18 cellular contexts compared by ENCODE assay signal in the genomic region with DNA sequence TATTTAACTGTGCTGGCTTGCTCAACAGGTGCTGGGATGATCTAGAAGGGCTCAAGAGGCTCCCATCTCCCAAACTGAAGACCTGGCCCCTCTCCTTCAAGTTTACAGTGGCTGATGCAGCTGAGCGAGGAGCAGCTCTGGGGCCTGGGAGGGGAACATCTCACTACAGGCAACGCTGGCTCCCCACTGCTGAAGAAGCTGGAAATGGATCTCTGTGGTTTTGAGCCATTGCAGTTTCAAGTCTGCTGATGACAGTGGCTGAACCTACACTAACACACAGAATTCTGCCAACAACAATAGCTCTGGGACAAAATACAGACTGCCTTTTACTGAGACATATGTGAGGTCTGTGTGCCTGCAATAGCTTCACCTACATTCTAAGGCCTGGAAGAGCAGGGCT.
"Had no signal": no experiment of that assay in that cellular context is flagged by ENCODE, and none has a peak within 500 bp of the region (broad histone marks: within the 10 kb centered on the region; RNA-seq: fewer than 3 reads in every experiment).

No MANE protein-coding gene starts in this region.

- H3K27ac ChIP-seq: colonic mucosa, ovary, right atrium auricular region, sigmoid colon, skin epidermis, tibial artery, upper lobe of left lung, uterus had no signal

- H3K4me1 ChIP-seq: colonic mucosa, right atrium auricular region, upper lobe of left lung had no signal

- ATAC-seq: left lobe of liver, natural killer cell had no signal

- H3K4me3 ChIP-seq: colonic mucosa, heart left ventricle, ovary, right atrium auricular region, sigmoid colon, skin epidermis, tibial artery, upper lobe of left lung, uterus had no signal

- H3K9me3 ChIP-seq: colonic mucosa, heart left ventricle, ovary, right atrium auricular region, sigmoid colon, tibial artery, upper lobe of left lung, uterus had no signal

- H3K27me3 ChIP-seq: colonic mucosa, ovary, right atrium auricular region, sigmoid colon, tibial artery, upper lobe of left lung, uterus had no signal

- DNase-seq: colonic mucosa; dermis blood vessel endothelial cell; foreskin melanocyte; heart left ventricle; hippocampal formation; islet precursor cell; natural killer cell; ovary; sigmoid colon; stimulated activated CD4-positive, alpha-beta T cell treated with anti-CD3 and anti-CD28 coated beads, Interleukin-2, amount 100 ng/mL, for 24 hours; stimulated activated CD4-positive, alpha-beta T cell treated with anti-CD3 and anti-CD28 coated beads, Interleukin-4, amount 100 ng/mL, for 4 hours; stimulated activated naive CD4-positive, alpha-beta T cell; tibial artery; uterus had no signal

- H3K36me3 ChIP-seq: colonic mucosa, heart left ventricle, ovary, right atrium auricular region, sigmoid colon, tibial artery, upper lobe of left lung, uterus had no signal
